10 cellular contexts compared by ENCODE assay signal in the genomic region with DNA sequence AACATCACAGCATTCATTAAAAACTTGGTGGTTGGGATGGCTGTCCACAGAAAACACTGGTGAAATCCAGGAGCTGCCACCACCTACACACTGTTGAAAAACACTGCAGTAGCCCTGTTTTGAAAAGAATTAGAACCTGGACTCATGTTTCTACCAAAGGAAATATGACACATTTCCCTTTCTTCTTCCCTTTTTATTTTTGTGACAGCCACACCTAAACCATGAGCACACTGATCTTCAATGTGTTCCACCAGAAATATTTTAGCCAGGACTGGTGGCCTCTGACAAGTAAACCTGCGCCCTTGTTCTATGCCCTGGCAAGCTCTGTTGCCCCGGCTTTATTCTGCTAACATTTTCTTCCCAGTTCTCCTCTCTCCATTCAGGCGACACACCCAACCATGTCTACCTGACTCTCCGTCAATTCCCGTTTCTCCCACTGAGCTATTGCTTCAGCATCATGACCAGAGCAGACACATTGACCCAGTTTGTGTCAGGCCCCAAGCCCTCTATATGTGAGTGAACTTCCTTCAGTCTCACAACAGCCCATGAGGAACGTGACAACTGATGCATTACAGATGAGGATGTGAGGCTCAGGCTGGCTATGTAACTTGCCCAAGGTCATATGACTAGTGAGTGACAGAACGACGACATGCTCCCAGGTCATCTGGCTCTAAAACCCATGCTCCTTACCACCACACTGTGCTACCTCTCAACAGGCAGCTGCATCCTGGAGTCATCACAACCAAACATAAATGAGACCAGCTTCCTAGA. TPM values are rescaled to one million over a fixed set of nuclear protein-coding genes. Genes with fewer than 3 reads are reported as not detected.
DNase-seq lines count a peak whose midpoint lies in the region; ATAC-seq and TF ChIP-seq lines count a peak whose summit lies in the region.
"Had no signal": no experiment of that assay in that cellular context is flagged by ENCODE, and none has a peak within 500 bp of the region (broad histone marks: within the 10 kb centered on the region; RNA-seq: fewer than 3 reads in every experiment).

No MANE protein-coding gene starts in this region.

- H3K4me3 Mint-ChIP-seq in type B pancreatic cell = no peak overlapping the region

- peaks cover 5% of the 10 kb centered on the region for H3K4me1 Mint-ChIP-seq in type B pancreatic cell (ENCODE audit: unreplicated experiment)

- H3K27ac ChIP-seq in coronary artery = peak overlapping the region in 1 of 2 donors; percentile 82
- H3K27ac ChIP-seq: VCaP had no signal

- TF ChIP-seq CTCF in GM12865 (IDR thresholded peaks at IDR 0.05; ENCODE audit: insufficient read depth, low read depth, low read length, missing control alignments) (no peak), coronary artery (IDR thresholded peaks at IDR 0.05) (no peak), type B pancreatic cell (conservative IDR thresholded peaks at IDR 0.05) (no peak)

- H3K4me3 ChIP-seq in GM12865 (ENCODE audit: low read depth, low read length) (peak overlapping the region; percentile 87), coronary artery (peak overlapping the region; percentile 79)

- DNase-seq in GM12865 (ENCODE audit: low read depth) (peak; percentile 45), coronary artery (ENCODE audit: low spot score) (no peak), renal cortical epithelial cell (ENCODE audit: low read depth) (peak; percentile 63), type B pancreatic cell (ENCODE audit: extremely low spot score, unreplicated experiment) (no peak)
- DNase-seq: NK-92 treated with Interleukin-12 subunit alpha and Interleukin-12 subunit beta, amount 100 ng/mL, for 24 hours; stimulated activated CD4-positive, alpha-beta T cell treated with anti-CD3 and anti-CD28 coated beads, Interleukin-2, amount 100 ng/mL, for 24 hours had no signal

- H3K9me3 Mint-ChIP-seq in type B pancreatic cell = peaks cover 13% of the 10 kb centered on the region

- peaks cover 5% of the 10 kb centered on the region for H3K36me3 Mint-ChIP-seq in type B pancreatic cell

- peak; percentile 30 for ATAC-seq in HG03378 (IDR thresholded peaks at IDR 0.05; ENCODE audit: unreplicated experiment)
- no peak for ATAC-seq in HG02938 (IDR thresholded peaks at IDR 0.05; ENCODE audit: unreplicated experiment)
- no peak for ATAC-seq in GM21619 (IDR thresholded peaks at IDR 0.05; ENCODE audit: unreplicated experiment)

- H3K27me3 Mint-ChIP-seq in type B pancreatic cell = no peaks in the 10 kb centered on the region

- no peak overlapping the region for H3K27ac Mint-ChIP-seq in type B pancreatic cell

RNA-seq across cellular contexts. Expression of gene TMEM140, which starts 3.5 kb away (rescaled TPM):
- total RNA-seq in renal cortical epithelial cell (4.3 and 29.3 TPM in 2 replicates), type B pancreatic cell (ENCODE audit: low replicate concordance) (0.68 and 2.0 TPM in 2 replicates)

RNA-seq across cellular contexts. Expression of gene CYREN, which starts 19.2 kb away (rescaled TPM):
- 75.0 and 126 TPM in 2 replicates for total RNA-seq in renal cortical epithelial cell
- 43.4 and 51.0 TPM in 2 replicates for total RNA-seq in type B pancreatic cell (ENCODE audit: low replicate concordance)

RNA-seq across cellular contexts. Expression of gene WDR91, which starts 60.0 kb away (rescaled TPM):
- total RNA-seq in renal cortical epithelial cell (35.1 and 37.8 TPM in 2 replicates), type B pancreatic cell (ENCODE audit: low replicate concordance) (10.0 and 25.8 TPM in 2 replicates)

Comparison
In these comparisons a context has a peak if more than half of its experiments do, and no peak if none do; other contexts are left out.
1. DNase-seq: peak in GM12865 (single experiment) and renal cortical epithelial cell (single experiment); none in coronary artery (single experiment) and type B pancreatic cell (single experiment).